ENCODE assay signal across 19 cellular contexts in the genomic region with DNA sequence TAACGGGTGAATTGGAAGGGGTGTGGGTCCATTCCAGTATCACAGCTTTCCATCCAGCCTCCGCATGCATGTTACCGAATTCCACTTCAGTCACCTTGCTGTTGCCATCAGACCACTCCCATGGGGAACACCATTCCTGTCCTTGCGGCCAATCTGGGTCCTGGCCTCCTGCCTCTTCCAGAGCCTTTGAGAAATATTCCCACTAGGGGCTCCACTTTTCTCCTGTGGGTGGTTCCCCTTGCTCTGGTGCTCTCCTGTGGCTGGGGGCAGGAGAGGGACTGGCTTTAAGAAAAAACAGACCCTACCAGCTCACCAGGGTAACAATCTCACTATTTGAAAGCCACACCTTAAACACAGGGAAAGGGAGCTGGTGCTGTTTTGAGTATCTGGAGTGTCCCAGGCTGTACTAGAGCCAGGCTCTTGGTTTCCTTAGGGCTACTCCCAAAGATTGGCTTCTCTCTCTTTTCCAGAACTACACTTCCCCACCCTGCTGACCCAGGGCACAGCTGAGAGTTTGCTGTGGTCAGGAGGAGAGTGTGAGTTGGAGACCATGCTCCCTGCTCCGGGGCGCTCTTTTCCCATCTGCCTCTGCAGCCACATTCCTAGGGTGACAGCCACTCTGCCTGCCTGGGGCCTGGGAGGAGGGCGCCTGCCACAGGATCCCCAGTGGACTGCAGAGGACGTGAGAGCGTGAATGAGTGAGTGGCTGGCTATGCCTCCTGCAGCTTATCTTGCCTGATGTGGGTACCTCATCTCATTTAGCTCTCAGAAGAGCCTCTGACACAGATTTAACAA.
DNase-seq lines count a peak whose midpoint lies in the region; ATAC-seq and TF ChIP-seq lines count a peak whose summit lies in the region.
"Had no signal": no experiment of that assay in that cellular context is flagged by ENCODE, and none has a peak within 500 bp of the region (broad histone marks: within the 10 kb centered on the region; RNA-seq: fewer than 3 reads in every experiment).

No MANE protein-coding gene starts in this region.

- no peaks in the 10 kb centered on the region for H3K4me1 Mint-ChIP-seq in activated naive CD4-positive, alpha-beta T cell treated with anti-CD3 and anti-CD28 coated beads, Interleukin-2, amount 10 ng/mL, durations not matched to agents 7 days and 5 days
- H3K4me1 Mint-ChIP-seq in endodermal cell: peaks cover 1% of the 10 kb centered on the region
- H3K4me1 Mint-ChIP-seq: CD8-positive, alpha-beta memory T cell; GM23338 had no signal

- H3K27me3 ChIP-seq in colonic mucosa (no peaks in the 10 kb centered on the region), testis (no peaks in the 10 kb centered on the region), endodermal cell (ENCODE audit: control insufficient read depth, insufficient read depth, low read length, poor library complexity, severe bottlenecking) (no peaks in the 10 kb centered on the region), body of pancreas (no peaks in the 10 kb centered on the region)
- H3K27me3 ChIP-seq: BLaER1 treated with 17β-estradiol and CSF1 and Interleukin-3, amounts not matched to agents 10 nM and 100 nM had no signal

- H3K36me3 ChIP-seq in colonic mucosa (no peaks in the 10 kb centered on the region), testis (ENCODE audit: low read depth, missing control alignments) (no peaks in the 10 kb centered on the region), endodermal cell (ENCODE audit: control insufficient read depth, insufficient read depth, low read length) (no peaks in the 10 kb centered on the region), body of pancreas (replicated peaks in 1 of 2; ENCODE audit: insufficient read depth in 1 of 2, low read depth in 2 of 2) (no peaks in the 10 kb centered on the region)
- H3K36me3 ChIP-seq: BLaER1 treated with 17β-estradiol and CSF1 and Interleukin-3, amounts not matched to agents 10 nM and 100 nM had no signal

- H3K27ac ChIP-seq in colonic mucosa: no peak overlapping the region
- H3K27ac ChIP-seq in testis: no peak overlapping the region
- no peak overlapping the region for H3K27ac ChIP-seq in endodermal cell (ENCODE audit: low read depth, low read length)
- H3K27ac ChIP-seq in body of pancreas: no peak overlapping the region
- H3K27ac ChIP-seq: A549; BLaER1 treated with 17β-estradiol and CSF1 and Interleukin-3, amounts not matched to agents 10 nM and 100 nM; PC-9 had no signal

- CTCF ChIA-PET in activated naive CD4-positive, alpha-beta T cell treated with anti-CD3 and anti-CD28 coated beads, Interleukin-2, amount 10 ng/mL, durations not matched to agents 7 days and 5 days (lab: Charles Lee): no interaction called here

- no peaks in the 10 kb centered on the region for H3K27me3 Mint-ChIP-seq in activated naive CD4-positive, alpha-beta T cell treated with anti-CD3 and anti-CD28 coated beads, Interleukin-2, amount 10 ng/mL, durations not matched to agents 7 days and 5 days
- H3K27me3 Mint-ChIP-seq in endodermal cell (ENCODE audit: insufficient read depth): peaks cover 4% of the 10 kb centered on the region

- ATAC-seq in body of pancreas: no peak
- ATAC-seq: A549, GM23338 had no signal

- peak overlapping the region; percentile 60 for H3K27ac Mint-ChIP-seq in activated naive CD4-positive, alpha-beta T cell treated with anti-CD3 and anti-CD28 coated beads, Interleukin-2, amount 10 ng/mL, durations not matched to agents 7 days and 5 days
- H3K27ac Mint-ChIP-seq in endodermal cell: no peak overlapping the region
- H3K27ac Mint-ChIP-seq: CD8-positive, alpha-beta memory T cell; GM23338 had no signal

- TF ChIP-seq POLR2A in testis (IDR thresholded peaks at IDR 0.05) (no peak), body of pancreas (IDR thresholded peaks at IDR 0.05) (no peak)

- H3K4me1 ChIP-seq in colonic mucosa: no peaks in the 10 kb centered on the region
- H3K4me1 ChIP-seq in testis: no peaks in the 10 kb centered on the region
- H3K4me1 ChIP-seq in endodermal cell (ENCODE audit: control insufficient read depth, insufficient read depth, low read length): no peaks in the 10 kb centered on the region
- peaks cover 6% of the 10 kb centered on the region for H3K4me1 ChIP-seq in body of pancreas
- H3K4me1 ChIP-seq: A549 had no signal

- H3K9ac ChIP-seq in colonic mucosa (ENCODE audit: low read depth in 2 of 2, low read length in 2 of 2) (no peak overlapping the region), endodermal cell (ENCODE audit: extremely low read depth, low read length, poor library complexity, severe bottlenecking) (no peak overlapping the region)
- H3K9ac ChIP-seq: BLaER1 treated with 17β-estradiol and CSF1 and Interleukin-3, amounts not matched to agents 10 nM and 100 nM had no signal

- H3K4me3 Mint-ChIP-seq in activated naive CD4-positive, alpha-beta T cell treated with anti-CD3 and anti-CD28 coated beads, Interleukin-2, amount 10 ng/mL, durations not matched to agents 7 days and 5 days: no peak overlapping the region
- H3K4me3 Mint-ChIP-seq in endodermal cell: no peak overlapping the region
- H3K4me3 Mint-ChIP-seq: CD8-positive, alpha-beta memory T cell; GM23338 had no signal

- no peaks in the 10 kb centered on the region for H3K36me3 Mint-ChIP-seq in activated naive CD4-positive, alpha-beta T cell treated with anti-CD3 and anti-CD28 coated beads, Interleukin-2, amount 10 ng/mL, durations not matched to agents 7 days and 5 days
- no peaks in the 10 kb centered on the region for H3K36me3 Mint-ChIP-seq in endodermal cell (ENCODE audit: low read depth)
- H3K36me3 Mint-ChIP-seq: CD8-positive, alpha-beta memory T cell had no signal

- H3K4me3 ChIP-seq in colonic mucosa (no peak overlapping the region), testis (no peak overlapping the region), endodermal cell (ENCODE audit: low read length) (no peak overlapping the region), body of pancreas (no peak overlapping the region)
- H3K4me3 ChIP-seq: A549; BLaER1 treated with 17β-estradiol and CSF1 and Interleukin-3, amounts not matched to agents 10 nM and 100 nM; GM23338; PC-9 had no signal

- H3K9me3 ChIP-seq in colonic mucosa (no peaks in the 10 kb centered on the region), testis (no peaks in the 10 kb centered on the region), endodermal cell (ENCODE audit: control insufficient read depth, low read length) (no peaks in the 10 kb centered on the region), body of pancreas (no peaks in the 10 kb centered on the region)
- H3K9me3 ChIP-seq: A549 had no signal

- H3K9me3 Mint-ChIP-seq in activated naive CD4-positive, alpha-beta T cell treated with anti-CD3 and anti-CD28 coated beads, Interleukin-2, amount 10 ng/mL, durations not matched to agents 7 days and 5 days: no peaks in the 10 kb centered on the region
- peaks cover 8% of the 10 kb centered on the region for H3K9me3 Mint-ChIP-seq in endodermal cell
- H3K9me3 Mint-ChIP-seq: GM23338 had no signal

- TF ChIP-seq CTCF in colonic mucosa (IDR thresholded peaks at IDR 0.05): no peak
- TF ChIP-seq CTCF in testis (IDR thresholded peaks at IDR 0.05): no peak
- no peak for TF ChIP-seq CTCF in endodermal cell (conservative IDR thresholded peaks at IDR 0.05)
- no peak for TF ChIP-seq CTCF in body of pancreas (IDR thresholded peaks at IDR 0.05)

- DNase-seq in activated naive CD4-positive, alpha-beta T cell treated with anti-CD3 and anti-CD28 coated beads, Interleukin-2, amount 10 ng/mL, durations not matched to agents 7 days and 5 days: peak; percentile 11
- DNase-seq in activated naive CD4-positive, alpha-beta T cell treated with Interleukin-2 at 50 U/mL for 16 hours: no peak
- DNase-seq in colonic mucosa (peak; percentile 7), mesenteric fat pad (ENCODE audit: low spot score) (peak; percentile 55), testis (peak; percentile 10), endodermal cell (no peak), body of pancreas (no peak), NK-92 (lab: John Stamatoyannopoulos, UW; ENCODE audit: unreplicated experiment) (no peak)
- DNase-seq: CD8-positive, alpha-beta memory T cell; DMS79 treated with DMSO at 0.1 percent for 48 hours; KG1; NCI-H1436 treated with DMSO at 0.1 percent for 48 hours; NCI-H2029 treated with DMSO at 0.1 percent for 48 hours; NCI-H2171 treated with DMSO at 0.1 percent for 48 hours; NCI-H774; PC-9 had no signal

- intact Hi-C loops in colonic mucosa (cut with DNase I) (no loop called here), testis (cut with DNase I; ENCODE audit: low total_unique reads) (no loop called here), body of pancreas (cut with DNase I) (no loop called here)

- WGBS in testis, 2 donors: 93 to 97% methylated on average over 9 of the region's 9 CpGs
- WGBS in endodermal cell (ENCODE audit: insufficient coverage in 1 of 2, insufficient read length in 1 of 2), 2 experiments: 96% methylated on average over 9 of the region's 9 CpGs
- whole genome bisulfite sequencing in body of pancreas, 2 donors: 91 to 96% methylated on average over 9 of the region's 9 CpGs

Comparison
In these comparisons a context has a peak if more than half of its experiments do, and no peak if none do; other contexts are left out.
1. DNase-seq: peak in activated naive CD4-positive, alpha-beta T cell treated with anti-CD3 and anti-CD28 coated beads, Interleukin-2, amount 10 ng/mL, durations not matched to agents 7 days and 5 days (single experiment), colonic mucosa (single experiment), mesenteric fat pad (single experiment) and testis (single experiment); none in activated naive CD4-positive, alpha-beta T cell treated with Interleukin-2 at 50 U/mL for 16 hours (single experiment), endodermal cell (single experiment), body of pancreas (0 of 4) and NK-92 (single experiment).